In the genomic region with DNA sequence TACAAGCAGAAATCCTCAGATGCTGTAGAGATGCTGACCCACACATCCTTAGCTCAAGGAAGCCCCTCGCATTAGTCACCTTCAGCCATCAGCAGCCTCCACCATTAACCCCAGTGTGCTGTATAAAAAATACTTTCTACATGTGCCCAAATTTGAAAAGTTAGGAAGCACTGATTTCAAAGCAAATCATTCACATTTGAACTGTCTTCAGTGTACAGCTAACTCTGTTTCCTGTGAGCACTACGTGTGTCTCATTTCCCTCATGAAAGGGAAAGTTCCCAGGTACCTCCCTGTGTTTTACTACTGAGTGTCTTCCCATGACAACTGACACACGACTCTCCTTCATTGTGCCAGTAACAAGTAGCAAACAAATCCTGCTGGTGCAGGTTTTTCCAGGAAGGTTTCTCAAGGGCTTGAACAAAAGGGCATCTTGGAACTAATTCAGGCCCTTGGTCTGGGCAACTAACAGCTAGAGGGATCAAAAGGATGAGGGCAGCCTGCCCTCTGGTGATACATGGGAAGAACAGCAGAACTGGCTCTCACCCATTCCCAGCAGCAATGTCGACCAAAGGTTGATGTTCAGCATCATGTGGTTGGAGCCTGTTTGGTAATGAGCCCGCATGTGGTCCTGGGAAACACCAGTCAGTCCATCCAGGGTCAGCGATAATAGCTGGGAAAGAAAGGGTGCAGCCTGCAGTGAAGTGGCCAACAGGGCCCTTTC, we compare ENCODE assay signal across 8 cellular contexts. TPM values are rescaled to one million over a fixed set of nuclear protein-coding genes. Genes with fewer than 3 reads are reported as not detected.
DNase-seq lines count a peak whose midpoint lies in the region; ATAC-seq, FAIRE-seq and TF ChIP-seq lines count a peak whose summit lies in the region.

No MANE protein-coding gene starts in this region.

- H3K36me3 Mint-ChIP-seq in endodermal cell (ENCODE audit: low read depth) = peaks cover 52% of the 10 kb centered on the region

- no peak overlapping the region for H3K4me2 ChIP-seq in A549

- CTCF ChIA-PET in A549 (lab: Yijun Ruan, JAX) = interaction anchor here (0.8 to 49.7 kb wide), 18 partner anchors 3 to 298 kb away, joined by 3 to 2008 read pairs (median 5); partner anchors contain the start of genes DLX3, NXPH3, SLC35B1 and SPOP

- H3K4me3 Mint-ChIP-seq in endodermal cell = no peak overlapping the region

- H3K9ac ChIP-seq in endodermal cell (ENCODE audit: extremely low read depth, low read length, poor library complexity, severe bottlenecking) = no peak overlapping the region
- no peak overlapping the region for H3K9ac ChIP-seq in colonic mucosa (ENCODE audit: low read depth in 2 of 2, low read length in 2 of 2)

- TF ChIP-seq EP300 in A549 (IDR thresholded peaks at IDR 0.05) = no peak

- no peaks in the 10 kb centered on the region for H3K9me3 Mint-ChIP-seq in endodermal cell

- H3K27ac Mint-ChIP-seq in endodermal cell = no peak overlapping the region

- H3K36me3 ChIP-seq in endodermal cell (ENCODE audit: control insufficient read depth, insufficient read depth, low read length) = peaks cover 60% of the 10 kb centered on the region
- H3K36me3 ChIP-seq in colonic mucosa = peaks cover 8% of the 10 kb centered on the region

- TF ChIP-seq CTCF in A549 (IDR thresholded peaks at IDR 0.05) (peak; percentile 57), endodermal cell (conservative IDR thresholded peaks at IDR 0.05) (peak; percentile 79), colonic mucosa (IDR thresholded peaks at IDR 0.05) (no peak)

- ATAC-seq in A549 = peak; percentile 52 to 53
- ATAC-seq in HG03039 (IDR thresholded peaks at IDR 0.05; ENCODE audit: unreplicated experiment) = no peak

- peak; percentile 55 to 67 for TF ChIP-seq RAD21 in A549 (conservative IDR thresholded peaks at IDR 0.05 in 1 of 2, IDR thresholded peaks at IDR 0.05 in 1 of 2)

- H3K4me1 Mint-ChIP-seq in endodermal cell = peaks cover 8% of the 10 kb centered on the region

- H3K27me3 ChIP-seq in endodermal cell (ENCODE audit: control insufficient read depth, insufficient read depth, low read length, poor library complexity, severe bottlenecking) (no peaks in the 10 kb centered on the region), colonic mucosa (no peaks in the 10 kb centered on the region)

- no peaks in the 10 kb centered on the region for H3K27me3 Mint-ChIP-seq in endodermal cell (ENCODE audit: insufficient read depth)

- peak; percentile 78 for FAIRE-seq in A549 (lab: Jason Lieb, UNC)

- H3K27ac ChIP-seq in A549 = no peak overlapping the region
- H3K27ac ChIP-seq in endodermal cell (ENCODE audit: low read depth, low read length) = no peak overlapping the region
- no peak overlapping the region for H3K27ac ChIP-seq in colonic mucosa

- POLR2A ChIA-PET in A549 (lab: Yijun Ruan, JAX) = interaction anchor here (0.5 to 1.8 kb wide), 3 partner anchors 61 to 198 kb away, joined by 3 to 4 read pairs (median 4); partner anchors contain the start of gene FAM117A

- H3K4me1 ChIP-seq in A549 (peaks cover 10% of the 10 kb centered on the region), endodermal cell (ENCODE audit: control insufficient read depth, insufficient read depth, low read length) (no peaks in the 10 kb centered on the region), colonic mucosa (peaks cover 10% of the 10 kb centered on the region)

- 59% methylated on average over 6 of the region's 6 CpGs for WGBS in A549 (ENCODE audit: missing lambda C conversion rate)
- 87% methylated on average over 5 to 6 of the region's 6 CpGs for WGBS in endodermal cell (ENCODE audit: insufficient coverage in 1 of 2, insufficient read length in 1 of 2), 2 experiments

- DNase-seq in A549 (ENCODE audit: low read depth in 1 of 2, low spot score in 1 of 2) (peak; percentile 72 to 78), GDM1 (lab: John Stamatoyannopoulos, UW) (peak; percentile 24), NCI-H69 (lab: John Stamatoyannopoulos, UW) (peak; percentile 35), endodermal cell (peak; percentile 83), pons (ENCODE audit: low spot score) (peak; percentile 60), SK-N-DZ (ENCODE audit: low spot score) (no peak), colonic mucosa (no peak)

- intact Hi-C loops in colonic mucosa (cut with DNase I) = no loop called here

- H3K9me3 ChIP-seq in A549 = no peaks in the 10 kb centered on the region
- no peaks in the 10 kb centered on the region for H3K9me3 ChIP-seq in endodermal cell (ENCODE audit: control insufficient read depth, low read length)
- H3K9me3 ChIP-seq in colonic mucosa = no peaks in the 10 kb centered on the region

- H3K4me3 ChIP-seq in A549 (no peak overlapping the region), endodermal cell (ENCODE audit: low read length) (no peak overlapping the region), colonic mucosa (no peak overlapping the region)

- no peak for TF ChIP-seq POLR2A in A549 (IDR thresholded peaks at IDR 0.05; ENCODE audit: low read length)

TF ChIP-seq in A549, 52 proteins besides CTCF, POLR2A, EP300 and RAD21:
- TF ChIP-seq SMC3 (IDR thresholded peaks at IDR 0.05) (peak; percentile 62), SREBF2 (IDR thresholded peaks at IDR 0.05) (no peak)
TF ChIP-seq in A549: peak in this region for 1.

RNA-seq across cellular contexts. Expression of gene SLC35B1, which starts 4.0 kb away (rescaled TPM):
- polyA plus RNA-seq in A549 (2011; rRNA removed) (191 and 287 TPM in 2 replicates), A549 (2017; fragmentation: RNase III; extraction: RNeasy Plus Mini Kit Qiagen cat#74134 plus additional on column Dnase treatment) (72.7 to 79.9 TPM (median 77.9 TPM) in 3 replicates)
- 90.9 and 115 TPM in 2 replicates for polyA plus RNA-seq in A549 (2012; cell fraction: cytosol; rRNA removed)
- polyA plus RNA-seq in A549 (2012; cell fraction: nucleus; rRNA removed) = 49.9 and 90.4 TPM in 2 replicates
- polyA minus RNA-seq in A549 (2011; rRNA and poly(A)+ RNA removed) = 154 and 175 TPM in 2 replicates
- total RNA-seq in endodermal cell (10 to 100 TPM; 59.4 to 80.5 TPM), colonic mucosa (10 to 100 TPM; 43.0 to 73.5 TPM)
- polyA plus RNA-seq in endodermal cell (2013, experiment 1 of 2) = 69.1 TPM
- polyA plus RNA-seq in endodermal cell (2013, experiment 2 of 2) = 55.1 TPM
- 94.9 and 178 TPM in 2 replicates for polyA plus RNA-seq in SK-N-DZ (2014; cell fraction: cytosol; rRNA removed)
- polyA plus RNA-seq in SK-N-DZ (2014; cell fraction: nucleus; rRNA removed) = 127 and 153 TPM in 2 replicates

RNA-seq across cellular contexts. Expression of gene SPOP, which starts 25.8 kb away (rescaled TPM):
- polyA plus RNA-seq in A549 (2011; rRNA removed) = 57.2 and 61.3 TPM in 2 replicates
- polyA plus RNA-seq in A549 (2012; cell fraction: cytosol; rRNA removed) = 37.3 and 46.5 TPM in 2 replicates
- polyA plus RNA-seq in A549 (2012; cell fraction: nucleus; rRNA removed) = 43.8 and 47.4 TPM in 2 replicates
- 42.4 to 49.5 TPM (median 48.8 TPM) in 3 replicates for polyA plus RNA-seq in A549 (2017; fragmentation: RNase III; extraction: RNeasy Plus Mini Kit Qiagen cat#74134 plus additional on column Dnase treatment)
- polyA minus RNA-seq in A549 (2011; rRNA and poly(A)+ RNA removed) = 86.8 and 91.9 TPM in 2 replicates
- total RNA-seq in endodermal cell = 10 to 100 TPM; 39.9 to 41.3 TPM
- 54.5 TPM for polyA plus RNA-seq in endodermal cell (2013, experiment 1 of 2)
- polyA plus RNA-seq in endodermal cell (2013, experiment 2 of 2) = 42.8 TPM
- 46.4 and 62.0 TPM in 2 replicates for polyA plus RNA-seq in SK-N-DZ (2014; cell fraction: cytosol; rRNA removed)
- 124 and 178 TPM in 2 replicates for polyA plus RNA-seq in SK-N-DZ (2014; cell fraction: nucleus; rRNA removed)
- total RNA-seq in colonic mucosa = 10 to 100 TPM; 60.5 to 83.2 TPM

Comparison
In these comparisons a context has a peak if more than half of its experiments do, and no peak if none do; other contexts are left out.
1. DNase-seq: peak in A549 (2 of 2), GDM1 (single experiment), NCI-H69 (single experiment), endodermal cell (single experiment) and pons (single experiment); none in SK-N-DZ (single experiment) and colonic mucosa (single experiment).